8 cellular contexts compared by ENCODE assay signal in genomic region chr6:293185-294174, GRCh38. TPM values are rescaled to one million over a fixed set of nuclear protein-coding genes. Genes with fewer than 3 reads are reported as not detected.
DNase-seq lines count a peak whose midpoint lies in the region; ATAC-seq and TF ChIP-seq lines count a peak whose summit lies in the region.

No MANE protein-coding gene starts in this region.

- in situ Hi-C loops in G401 (cut with HindIII; ENCODE audit: low sequenced_read_pairs), result no loop called here

- H3K27ac Mint-ChIP-seq in naive B cell, result peak overlapping the region in 5 of 6 donors; percentile 97 to 99 (median 98)

- H3K36me3 ChIP-seq in WERI-Rb-1, result no peaks in the 10 kb centered on the region
- H3K36me3 ChIP-seq in effector memory CD4-positive, alpha-beta T cell (ENCODE audit: control insufficient read depth, insufficient read depth, low read length), result no peaks in the 10 kb centered on the region
- no peaks in the 10 kb centered on the region for H3K36me3 ChIP-seq in thoracic aorta

- H3K27me3 ChIP-seq in WERI-Rb-1 (ENCODE audit: insufficient read depth, low read depth, severe bottlenecking) (peaks cover 33% of the 10 kb centered on the region), thoracic aorta (replicated peaks; ENCODE audit: insufficient read depth) (no peaks in the 10 kb centered on the region)
- no peaks in the 10 kb centered on the region for H3K27me3 ChIP-seq in effector memory CD4-positive, alpha-beta T cell (replicated peaks; ENCODE audit: control insufficient read depth, insufficient read depth, low read length, poor library complexity, severe bottlenecking)

- DNase-seq in GM12865 (ENCODE audit: low read depth) (peak; percentile 77), WERI-Rb-1 (no peak), naive B cell (peak; percentile 37), thoracic aorta (ENCODE audit: low spot score) (no peak), Kasumi-1 (lab: John Stamatoyannopoulos, UW) (no peak), cortex of kidney (lab: John Stamatoyannopoulos, UW) (no peak), G401 (ENCODE audit: low spot score) (no peak)
- no peak for DNase-seq in effector memory CD4-positive, alpha-beta T cell

- peak overlapping the region in 7 of 8 donors; percentile 91 to 97 (median 96) for H3K4me3 Mint-ChIP-seq in naive B cell

- no peaks in the 10 kb centered on the region for H3K27me3 Mint-ChIP-seq in naive B cell

- H3K4me1 Mint-ChIP-seq in naive B cell, result peaks cover 47 to 72% (median 56%) of the 10 kb centered on the region in 3 donors

- H3K36me3 Mint-ChIP-seq in naive B cell, result no peaks in the 10 kb centered on the region

- no peak for TF ChIP-seq CTCF in GM12865 (IDR thresholded peaks at IDR 0.05; ENCODE audit: insufficient read depth, low read depth, low read length, missing control alignments)
- TF ChIP-seq CTCF in WERI-Rb-1 (IDR thresholded peaks at IDR 0.05; ENCODE audit: low read depth, low read length), result no peak
- no peak for TF ChIP-seq CTCF in thoracic aorta (IDR thresholded peaks at IDR 0.05)

- peaks cover 16% of the 10 kb centered on the region for H3K4me1 ChIP-seq in effector memory CD4-positive, alpha-beta T cell (ENCODE audit: control insufficient read depth, insufficient read depth, low read length, poor library complexity, severe bottlenecking)
- peaks cover 15 to 37% of the 10 kb centered on the region in 2 donors for H3K4me1 ChIP-seq in thoracic aorta (ENCODE audit: control insufficient read depth in 1 of 2, low read depth in 2 of 2)

- H3K9me3 Mint-ChIP-seq in naive B cell, result no peaks in the 10 kb centered on the region

- no peaks in the 10 kb centered on the region for H3K9me3 ChIP-seq in WERI-Rb-1 (ENCODE audit: severe bottlenecking)
- no peaks in the 10 kb centered on the region for H3K9me3 ChIP-seq in effector memory CD4-positive, alpha-beta T cell (ENCODE audit: control insufficient read depth, low read length)
- no peaks in the 10 kb centered on the region for H3K9me3 ChIP-seq in thoracic aorta

- no peak for ATAC-seq in naive B cell (ENCODE audit: low read depth in 2 of 2)
- no peak for ATAC-seq in thoracic aorta (ENCODE audit: insufficient number of reproducible peaks, low FRiP score, low read depth)

- H3K4me3 ChIP-seq in GM12865 (ENCODE audit: low read depth, low read length) (peak overlapping the region; percentile 80), WERI-Rb-1 (ENCODE audit: low read depth, low read length) (peak overlapping the region; percentile 74), thoracic aorta (peak overlapping the region; percentile 84)
- H3K4me3 ChIP-seq in effector memory CD4-positive, alpha-beta T cell (ENCODE audit: insufficient read depth, low read depth, low read length, poor library complexity, severe bottlenecking), result peak overlapping the region; percentile 64

- no peak overlapping the region for H3K27ac ChIP-seq in WERI-Rb-1
- H3K27ac ChIP-seq in effector memory CD4-positive, alpha-beta T cell (ENCODE audit: insufficient read depth, low read length, poor library complexity, severe bottlenecking), result peak overlapping the region; percentile 86
- H3K27ac ChIP-seq in thoracic aorta, result peak overlapping the region; percentile 95 to 97

RNA-seq across cellular contexts. Expression of gene DUSP22, which starts 1.2 kb away (rescaled TPM):
- 100 to 1,000 TPM in 5 of 6 donors, 10 to 100 TPM in 1; 89.6 to 177 (median 134) TPM for polyA plus RNA-seq in naive B cell (ENCODE audit: low read depth in 6 of 6)
- total RNA-seq in thoracic aorta, result 10 to 100 TPM; 49.0 to 74.6 TPM
- total RNA-seq in G401 (2014; rRNA removed; shearing (Covaris generic)), result 16.6 and 16.9 TPM in 2 replicates

Comparison
In these comparisons a context has a peak if more than half of its experiments do, and no peak if none do; other contexts are left out.
1. DNase-seq: peak in GM12865 (single experiment) and naive B cell (single experiment); none in WERI-Rb-1 (single experiment), effector memory CD4-positive, alpha-beta T cell (0 of 3), thoracic aorta (single experiment), Kasumi-1 (0 of 2), cortex of kidney (single experiment) and G401 (single experiment).
2. Peak in every context shown above with its lines, with median percentiles within 50 percentile points of each other: H3K4me3 ChIP-seq.